Comparison of ENCODE assay signal across 31 cellular contexts in genomic region chr11:113865873-113866272, GRCh38. TPM values are rescaled to one million over a fixed set of nuclear protein-coding genes. Genes with fewer than 3 reads are reported as not detected.
"Had no signal": no experiment of that assay in that cellular context is flagged by ENCODE, and none has a peak within 500 bp of the region (broad histone marks: within the 10 kb centered on the region; RNA-seq: fewer than 3 reads in every experiment).

No MANE protein-coding gene starts in this region.

- H3K27me3 Mint-ChIP-seq: naive thymus-derived CD8-positive, alpha-beta T cell; stimulated activated naive B cell treated with anti-CD40 and anti-IgM and Interleukin-4, amounts not matched to agents 10 μg/mL and 1 μg/mL and 100 μg/mL, for 72 hours; stimulated activated naive CD8-positive, alpha-beta T cell treated with anti-CD3 and anti-CD28 coated beads, Interleukin-15, Interleukin-2, amounts not matched to agents 100 ng/mL and 50 ng/mL, for 24 hours had no signal

- H3K4me1 ChIP-seq: lower lobe of right lung, pancreas, upper lobe of left lung had no signal

- H3K27ac Mint-ChIP-seq: stimulated activated naive B cell treated with anti-CD40 and anti-IgM and Interleukin-4, amounts not matched to agents 10 μg/mL and 1 μg/mL and 100 μg/mL, for 72 hours; stimulated activated naive CD8-positive, alpha-beta T cell treated with anti-CD3 and anti-CD28 coated beads, Interleukin-15, Interleukin-2, amounts not matched to agents 100 ng/mL and 50 ng/mL, for 24 hours had no signal

- H3K27ac ChIP-seq: dorsolateral prefrontal cortex, epithelial cell of prostate, gastroesophageal sphincter, hepatocyte, lower lobe of right lung, neutrophil, pancreas, sigmoid colon, skin epidermis, thoracic aorta, tibial nerve, upper lobe of left lung had no signal

- DNase-seq: dorsolateral prefrontal cortex; effector CD4-positive, alpha-beta T cell; endodermal cell; foreskin fibroblast; heart left ventricle; left cardiac atrium; left ventricle myocardium superior; lower lobe of right lung; naive thymus-derived CD8-positive, alpha-beta T cell; pancreas; right cardiac atrium; sigmoid colon; spleen; stimulated activated CD4-positive, alpha-beta T cell treated with anti-CD3 and anti-CD28 coated beads, Interleukin-4, amount 100 ng/mL, for 4 hours; stimulated activated naive B cell treated with anti-CD40 and anti-IgM and Interleukin-4, amounts not matched to agents 10 μg/mL and 1 μg/mL and 100 μg/mL, for 72 hours; upper lobe of left lung had no signal

- H3K9me3 ChIP-seq: gastroesophageal sphincter, heart left ventricle, lower lobe of right lung, neutrophil, pancreas, sigmoid colon, spleen, thoracic aorta, tibial nerve, upper lobe of left lung had no signal

- ATAC-seq: esophagus mucosa; gastroesophageal sphincter; heart left ventricle; left cardiac atrium; left ventricle myocardium superior; lower lobe of right lung; naive thymus-derived CD8-positive, alpha-beta T cell; pancreas; right cardiac atrium; stimulated activated naive B cell treated with anti-CD40 and anti-IgM and Interleukin-4, amounts not matched to agents 10 μg/mL and 1 μg/mL and 100 μg/mL, for 72 hours had no signal

- H3K4me3 ChIP-seq: dorsolateral prefrontal cortex, gastroesophageal sphincter, heart left ventricle, hepatocyte, lower lobe of right lung, pancreas, sigmoid colon, skin epidermis, spleen, thoracic aorta, tibial nerve, upper lobe of left lung had no signal

- H3K36me3 ChIP-seq: lower lobe of right lung, neutrophil, pancreas, thoracic aorta, upper lobe of left lung had no signal

- H3K4me3 Mint-ChIP-seq: endodermal cell; naive thymus-derived CD8-positive, alpha-beta T cell; neural crest cell; stimulated activated naive B cell treated with anti-CD40 and anti-IgM and Interleukin-4, amounts not matched to agents 10 μg/mL and 1 μg/mL and 100 μg/mL, for 72 hours; stimulated activated naive CD8-positive, alpha-beta T cell treated with anti-CD3 and anti-CD28 coated beads, Interleukin-15, Interleukin-2, amounts not matched to agents 100 ng/mL and 50 ng/mL, for 24 hours had no signal

- H3K27me3 ChIP-seq: dorsolateral prefrontal cortex, gastroesophageal sphincter, heart left ventricle, hepatocyte, neutrophil, pancreas, sigmoid colon, spleen, tibial nerve, upper lobe of left lung had no signal

- H3K9me3 Mint-ChIP-seq: naive thymus-derived CD8-positive, alpha-beta T cell; neural crest cell; stimulated activated naive B cell treated with anti-CD40 and anti-IgM and Interleukin-4, amounts not matched to agents 10 μg/mL and 1 μg/mL and 100 μg/mL, for 72 hours; stimulated activated naive CD8-positive, alpha-beta T cell treated with anti-CD3 and anti-CD28 coated beads, Interleukin-15, Interleukin-2, amounts not matched to agents 100 ng/mL and 50 ng/mL, for 24 hours had no signal

RNA-seq across cellular contexts. Expression of gene HTR3B, which starts 38.7 kb away (rescaled TPM):
- total RNA-seq: endodermal cell; gastroesophageal sphincter; heart left ventricle; kidney epithelial cell; left cardiac atrium; left ventricle myocardium superior; lower lobe of right lung; mesenteric fat pad; myocyte; naive thymus-derived CD8-positive, alpha-beta T cell; omental fat pad; pancreas; posterior vena cava; right cardiac atrium; sigmoid colon; spleen; thoracic aorta; tibial nerve; upper lobe of left lung had no signal
